Comparison of ENCODE assay signal across 17 cellular contexts in genomic region chr11:108562746-108563581, GRCh38. TPM values are rescaled to one million over a fixed set of nuclear protein-coding genes. Genes with fewer than 3 reads are reported as not detected.
DNase-seq lines count a peak whose midpoint lies in the region; ATAC-seq and TF ChIP-seq lines count a peak whose summit lies in the region.
"Had no signal": no experiment of that assay in that cellular context is flagged by ENCODE, and none has a peak within 500 bp of the region (broad histone marks: within the 10 kb centered on the region; RNA-seq: fewer than 3 reads in every experiment).

No MANE protein-coding gene starts in this region.

- DNase-seq in Caco-2 (no peak), NCI-H2107 treated with DMSO at 0.1 percent for 48 hours (lab: John Stamatoyannopoulos, UW; ENCODE audit: unreplicated experiment) (peak; percentile 81), cerebellar cortex (ENCODE audit: low spot score) (peak; percentile 59), myocyte (ENCODE audit: low read depth) (peak; percentile 88), right lobe of liver (no peak), NCI-H446 (lab: John Stamatoyannopoulos, UW) (no peak), DMS53 treated with DMSO at 0.1 percent for 48 hours (lab: John Stamatoyannopoulos, UW; ENCODE audit: unreplicated experiment) (no peak)
- no peak for DNase-seq in activated CD4-positive, alpha-beta T cell treated with anti-CD3 and anti-CD28 coated beads, Interleukin-2, amount 50 U/mL, for 4 hours
- DNase-seq: ACHN; activated B cell treated with CpG ODN at 0.5 μM for 24 hours; activated CD8-positive, alpha-beta memory T cell treated with anti-CD3 and anti-CD28 coated beads, Interleukin-2, amount 50 U/mL, for 4 hours; colonic mucosa; erythroblast; occipital lobe; testis had no signal

- no peaks in the 10 kb centered on the region for H3K36me3 ChIP-seq in Caco-2 (ENCODE audit: control insufficient read depth, insufficient read depth, low read length)
- H3K36me3 ChIP-seq in right lobe of liver = no peaks in the 10 kb centered on the region
- H3K36me3 ChIP-seq: colonic mucosa had no signal

- TF ChIP-seq POLR2A in right lobe of liver (IDR thresholded peaks at IDR 0.05) = no peak

- H3K4me3 ChIP-seq in Caco-2 (ENCODE audit: low read depth, low read length) (no peak overlapping the region), right lobe of liver (no peak overlapping the region)
- H3K4me3 ChIP-seq: colonic mucosa, SK-N-MC, testis had no signal

- H3K27ac Mint-ChIP-seq in Caco-2 (ENCODE audit: unreplicated experiment) = peak overlapping the region; percentile 58
- H3K27ac Mint-ChIP-seq: activated B cell treated with CpG ODN at 0.5 μM for 24 hours; activated naive CD4-positive, alpha-beta T cell treated with anti-CD3 and anti-CD28 coated beads, Interleukin-2, amount 50 U/mL, for 72 hours had no signal

- no peak overlapping the region for H3K4me3 Mint-ChIP-seq in Caco-2 (ENCODE audit: unreplicated experiment)
- H3K4me3 Mint-ChIP-seq: activated B cell treated with CpG ODN at 0.5 μM for 24 hours had no signal

- H3K36me3 Mint-ChIP-seq in Caco-2 (ENCODE audit: insufficient read depth, unreplicated experiment) = no peaks in the 10 kb centered on the region
- H3K36me3 Mint-ChIP-seq: activated naive CD4-positive, alpha-beta T cell treated with anti-CD3 and anti-CD28 coated beads, Interleukin-2, amount 50 U/mL, for 72 hours had no signal

- H3K27ac ChIP-seq in right lobe of liver = no peak overlapping the region
- H3K27ac ChIP-seq: colonic mucosa, SK-N-MC, testis had no signal

- no TSS peak for BruUV-seq in Caco-2 (replicated peaks; lab: Mats Ljungman, UMichigan)

- no peak for ATAC-seq in right lobe of liver
- ATAC-seq: activated naive CD4-positive, alpha-beta T cell treated with anti-CD3 and anti-CD28 coated beads, Interleukin-2, amount 50 U/mL, for 72 hours had no signal

- no peaks in the 10 kb centered on the region for H3K27me3 Mint-ChIP-seq in Caco-2 (ENCODE audit: insufficient read depth, unreplicated experiment)

- intact Hi-C loops in Caco-2 (cut with micrococcal nuclease; ENCODE audit: unreplicated experiment) (loop anchor here (1.0 kb wide), 1 partner anchor 9 kb away; no protein-coding TSS in a partner anchor), right lobe of liver (cut with DNase I) (no loop called here)

- H3K27me3 ChIP-seq in Caco-2 (replicated peaks; ENCODE audit: control insufficient read depth, insufficient read depth, low read length) = no peaks in the 10 kb centered on the region
- no peaks in the 10 kb centered on the region for H3K27me3 ChIP-seq in right lobe of liver
- H3K27me3 ChIP-seq: colonic mucosa, testis had no signal

- H3K9me3 ChIP-seq in Caco-2 (no peaks in the 10 kb centered on the region), right lobe of liver (no peaks in the 10 kb centered on the region)
- H3K9me3 ChIP-seq: colonic mucosa, testis had no signal

- TF ChIP-seq CTCF in Caco-2 (IDR thresholded peaks at IDR 0.05; ENCODE audit: insufficient read depth in 1 of 2, low read depth in 1 of 2, low read length in 1 of 2, severe bottlenecking in 1 of 2, unreplicated experiment in 1 of 2) = no peak
- no peak for TF ChIP-seq CTCF in right lobe of liver (IDR thresholded peaks at IDR 0.05)

- H3K4me1 ChIP-seq in Caco-2 (peaks cover 27% of the 10 kb centered on the region), right lobe of liver (peaks cover 0 to 16% (median 4%) of the 10 kb centered on the region in 4 donors)
- H3K4me1 ChIP-seq: colonic mucosa, testis had no signal

- H3K9me3 Mint-ChIP-seq in Caco-2 (ENCODE audit: unreplicated experiment) = no peaks in the 10 kb centered on the region
- H3K9me3 Mint-ChIP-seq: activated B cell treated with CpG ODN at 0.5 μM for 24 hours; activated naive CD4-positive, alpha-beta T cell treated with anti-CD3 and anti-CD28 coated beads, Interleukin-2, amount 50 U/mL, for 72 hours had no signal

- POLR2A ChIA-PET in Caco-2 (lab: Charles Lee) = no interaction called here

- CTCF ChIA-PET in Caco-2 (lab: Charles Lee) = interaction anchor here (1.1 kb wide), 1 partner anchor 14 kb away, joined by 3 read pairs; no protein-coding TSS in a partner anchor

- 76% methylated on average over 3 of the region's 5 CpGs for WGBS in right lobe of liver (ENCODE audit: insufficient coverage, low coverage, low lambda C conversion rate, missing lambda C conversion rate)

- peaks cover 36% of the 10 kb centered on the region for H3K4me1 Mint-ChIP-seq in Caco-2 (ENCODE audit: low read depth, unreplicated experiment)
- H3K4me1 Mint-ChIP-seq: activated B cell treated with CpG ODN at 0.5 μM for 24 hours had no signal

RNA-seq across cellular contexts. Expression of gene EXPH5, which starts 30.6 kb away (rescaled TPM):
- total RNA-seq in Caco-2 (2022) (15.3 and 18.1 TPM in 2 replicates), myocyte (1.3 and 1.5 TPM in 2 replicates), right lobe of liver (10 to 100 TPM in 3 of 6 experiments, 1 to 10 TPM in 3; 8.3 to 12.4 (median 10.2) TPM)
- 1.2 TPM for polyA plus RNA-seq in myocyte (2012)

Comparison
In these comparisons a context has a peak if more than half of its experiments do, and no peak if none do; other contexts are left out.
1. DNase-seq: peak in NCI-H2107 treated with DMSO at 0.1 percent for 48 hours (single experiment), cerebellar cortex (single experiment) and myocyte (single experiment); none in Caco-2 (0 of 2), right lobe of liver (0 of 3), NCI-H446 (0 of 2), DMS53 treated with DMSO at 0.1 percent for 48 hours (single experiment) and activated CD4-positive, alpha-beta T cell treated with anti-CD3 and anti-CD28 coated beads, Interleukin-2, amount 50 U/mL, for 4 hours (0 of 2).